ENCODE assay signal across 3 cellular contexts in genomic region chr11:18766015-18766414, GRCh38.
TF ChIP-seq lines count a peak whose summit lies in the region.

No MANE protein-coding gene starts in this region.

TF ChIP-seq in A549, 52 proteins besides CTCF, POLR2A, EP300 and RAD21:
- no peak for TF ChIP-seq SMC3 (IDR thresholded peaks at IDR 0.05)
- peak; percentile 41 for TF ChIP-seq ZFP36 (IDR thresholded peaks at IDR 0.05; ENCODE audit: borderline replicate concordance, partially characterized antibody)
TF ChIP-seq in A549: peak in this region for 1.

TF ChIP-seq in HEK293, 187 proteins besides CTCF, POLR2A, EP300 and RAD21:
- TF ChIP-seq ZNF513 (tag by site-specific recombination; IDR thresholded peaks at IDR 0.05) (peak; percentile 76), ZNF768 (tag by site-specific recombination; IDR thresholded peaks at IDR 0.05) (peak; percentile 60; the same call in 1 of the 2 replicates), ZBTB11 (tag by site-specific recombination; conservative IDR thresholded peaks at IDR 0.05; ENCODE audit: low read depth) (no peak), SCRT2 (tag by site-specific recombination; IDR thresholded peaks at IDR 0.05) (no peak), ZSCAN23 (tag by site-specific recombination; IDR thresholded peaks at IDR 0.05) (no peak), ZNF658 (tag by site-specific recombination; IDR thresholded peaks at IDR 0.05) (no peak), ZBTB21 (tag by site-specific recombination; IDR thresholded peaks at IDR 0.05) (no peak), HOXC10 (CRISPR knock-in tag; IDR thresholded peaks at IDR 0.05) (no peak), ZNF394 (tag by site-specific recombination; IDR thresholded peaks at IDR 0.05; ENCODE audit: borderline replicate concordance) (no peak), ZNF501 (tag by site-specific recombination; IDR thresholded peaks at IDR 0.05) (no peak), ZNF837 (tag by site-specific recombination; IDR thresholded peaks at IDR 0.05) (no peak), ZNF155 (tag by site-specific recombination; IDR thresholded peaks at IDR 0.05) (no peak), ZNF174 (tag by site-specific recombination; IDR thresholded peaks at IDR 0.05) (no peak), ZNF132 (tag by site-specific recombination; IDR thresholded peaks at IDR 0.05; ENCODE audit: borderline replicate concordance) (no peak), ZBTB17 (tag by site-specific recombination; IDR thresholded peaks at IDR 0.05) (no peak), TRIM28 (IDR thresholded peaks at IDR 0.05; ENCODE audit: borderline replicate concordance, low read length) (no peak), TCF7L2 (IDR thresholded peaks at IDR 0.05; ENCODE audit: borderline replicate concordance, low read depth, low read length) (no peak)

TF ChIP-seq in K562, 482 proteins besides CTCF, POLR2A, EP300 and RAD21:
- no peak for TF ChIP-seq DNMT1 (IDR thresholded peaks at IDR 0.05)
- TF ChIP-seq SMARCA5 (IDR thresholded peaks at IDR 0.05), result peak; percentile 66; the same call in 1 of the 2 replicates
- no peak for TF ChIP-seq RFX1 (IDR thresholded peaks at IDR 0.05)
- no peak for TF ChIP-seq ZNF133 (CRISPR knock-in tag; IDR thresholded peaks at IDR 0.05)
- no peak for TF ChIP-seq MITF (IDR thresholded peaks at IDR 0.05)
- TF ChIP-seq BCOR (IDR thresholded peaks at IDR 0.05), result peak; percentile 83; the same call in 1 of the 2 replicates
- no peak for TF ChIP-seq ZNF277 (CRISPR knock-in tag; IDR thresholded peaks at IDR 0.05; ENCODE audit: borderline replicate concordance)
- TF ChIP-seq SNAPC5 (CRISPR knock-in tag; IDR thresholded peaks at IDR 0.05), result no peak
- peak; percentile 80 for TF ChIP-seq ZFP36 (IDR thresholded peaks at IDR 0.05; ENCODE audit: low read depth, low read length, partially characterized antibody)
- no peak for TF ChIP-seq PRMT5 (CRISPR knock-in tag; IDR thresholded peaks at IDR 0.05)
- no peak for TF ChIP-seq ARID3B (CRISPR knock-in tag; IDR thresholded peaks at IDR 0.05; ENCODE audit: borderline replicate concordance)
- TF ChIP-seq ZNF511 (CRISPR knock-in tag; IDR thresholded peaks at IDR 0.05), result no peak
- no peak for TF ChIP-seq ZBTB5 (IDR thresholded peaks at IDR 0.05)
- TF ChIP-seq GTF2F1 (IDR thresholded peaks at IDR 0.05; ENCODE audit: low read depth, low read length), result no peak
- TF ChIP-seq E2F3 (CRISPR knock-in tag; IDR thresholded peaks at IDR 0.05), result no peak
- TF ChIP-seq ZNF224 (CRISPR knock-in tag; IDR thresholded peaks at IDR 0.05), result no peak
- peak; percentile 89 for TF ChIP-seq RBM25 (IDR thresholded peaks at IDR 0.05; ENCODE audit: low read depth, low read length, severe bottlenecking)
- TF ChIP-seq ZNF609 (CRISPR knock-in tag; IDR thresholded peaks at IDR 0.05; ENCODE audit: borderline replicate concordance), result no peak
- TF ChIP-seq TEAD4 (IDR thresholded peaks at IDR 0.05; ENCODE audit: low read length), result no peak
- TF ChIP-seq TEAD4 (CRISPR knock-in tag; IDR thresholded peaks at IDR 0.05; ENCODE audit: borderline replicate concordance), result no peak
- no peak for TF ChIP-seq ZBTB17 (CRISPR knock-in tag; IDR thresholded peaks at IDR 0.05)
